In the genomic region with DNA sequence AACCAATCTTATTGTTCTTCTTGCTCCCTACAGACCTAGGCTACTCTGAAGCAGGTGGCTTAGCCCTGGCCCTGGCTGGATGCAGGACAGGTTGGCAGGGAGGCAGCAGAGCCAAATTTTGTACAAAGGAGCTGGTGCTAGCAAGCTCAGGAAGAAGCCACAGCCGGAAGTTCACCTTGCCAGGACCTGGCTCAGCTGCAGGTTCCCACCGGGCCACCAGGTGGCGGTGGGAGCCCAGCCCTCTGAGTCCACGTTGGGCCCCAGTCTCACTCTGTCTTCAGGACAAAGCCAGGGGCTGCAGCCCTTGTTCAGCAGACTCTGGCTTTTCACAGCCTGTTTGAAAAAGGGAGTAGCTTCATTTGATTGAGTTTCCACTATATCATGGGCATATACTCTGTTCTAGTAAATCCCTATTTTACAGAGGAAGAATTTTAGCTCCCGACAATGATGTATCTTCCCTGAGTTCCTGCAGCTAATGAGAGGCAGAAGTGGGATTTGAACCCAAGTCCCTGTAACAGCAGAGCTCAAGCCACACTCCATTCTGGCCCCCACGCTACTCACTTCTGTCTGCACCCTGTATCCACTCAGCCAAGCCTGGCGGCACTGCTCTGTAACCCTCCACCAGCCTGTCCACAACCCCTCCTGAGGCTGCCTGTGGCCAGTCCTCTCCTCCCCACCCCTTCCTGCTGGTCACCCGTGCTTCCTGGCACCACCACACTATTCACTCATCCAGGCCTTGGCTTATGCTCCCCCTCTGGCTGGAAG, we compare ENCODE assay signal across 1 cellular context.
TF ChIP-seq lines count a peak whose summit lies in the region.

No MANE protein-coding gene starts in this region.

TF ChIP-seq in HepG2, 621 proteins besides CTCF, POLR2A, EP300 and RAD21 (continues in another document):
- TF ChIP-seq ZNF44 (CRISPR knock-in tag; IDR thresholded peaks at IDR 0.05) = no peak
- TF ChIP-seq E2F1 (CRISPR knock-in tag; IDR thresholded peaks at IDR 0.05) = no peak
- no peak for TF ChIP-seq JUNB (CRISPR knock-in tag; IDR thresholded peaks at IDR 0.05; ENCODE audit: borderline replicate concordance)
- TF ChIP-seq ZBED4 (CRISPR knock-in tag; IDR thresholded peaks at IDR 0.05; ENCODE audit: borderline replicate concordance) = 0 out of 2 replicates have a peak, but pooled peaks have one; percentile 58
- TF ChIP-seq, protein P1, sequence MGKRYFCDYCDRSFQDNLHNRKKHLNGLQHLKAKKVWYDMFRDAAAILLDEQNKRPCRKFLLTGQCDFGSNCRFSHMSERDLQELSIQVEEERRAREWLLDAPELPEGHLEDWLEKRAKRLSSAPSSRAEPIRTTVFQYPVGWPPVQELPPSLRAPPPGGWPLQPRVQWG (CRISPR knock-in tag; IDR thresholded peaks at IDR 0.05; ENCODE audit: borderline replicate concordance, low read depth) = no peak
- no peak for TF ChIP-seq ZNF703 (CRISPR knock-in tag; IDR thresholded peaks at IDR 0.05; ENCODE audit: borderline replicate concordance)
- TF ChIP-seq ATF2 (CRISPR knock-in tag; IDR thresholded peaks at IDR 0.05) = no peak
- TF ChIP-seq DMAP1 (CRISPR knock-in tag; IDR thresholded peaks at IDR 0.05) = peak; percentile 48; the same call in 1 of the 2 replicates
- peak; percentile 51; the same call in 1 of the 2 replicates for TF ChIP-seq ZFX (CRISPR knock-in tag; IDR thresholded peaks at IDR 0.05; ENCODE audit: low read depth)
- TF ChIP-seq AHR (CRISPR knock-in tag; IDR thresholded peaks at IDR 0.05) = peak; percentile 52; the same call in 1 of the 2 replicates
- TF ChIP-seq, protein P2, sequence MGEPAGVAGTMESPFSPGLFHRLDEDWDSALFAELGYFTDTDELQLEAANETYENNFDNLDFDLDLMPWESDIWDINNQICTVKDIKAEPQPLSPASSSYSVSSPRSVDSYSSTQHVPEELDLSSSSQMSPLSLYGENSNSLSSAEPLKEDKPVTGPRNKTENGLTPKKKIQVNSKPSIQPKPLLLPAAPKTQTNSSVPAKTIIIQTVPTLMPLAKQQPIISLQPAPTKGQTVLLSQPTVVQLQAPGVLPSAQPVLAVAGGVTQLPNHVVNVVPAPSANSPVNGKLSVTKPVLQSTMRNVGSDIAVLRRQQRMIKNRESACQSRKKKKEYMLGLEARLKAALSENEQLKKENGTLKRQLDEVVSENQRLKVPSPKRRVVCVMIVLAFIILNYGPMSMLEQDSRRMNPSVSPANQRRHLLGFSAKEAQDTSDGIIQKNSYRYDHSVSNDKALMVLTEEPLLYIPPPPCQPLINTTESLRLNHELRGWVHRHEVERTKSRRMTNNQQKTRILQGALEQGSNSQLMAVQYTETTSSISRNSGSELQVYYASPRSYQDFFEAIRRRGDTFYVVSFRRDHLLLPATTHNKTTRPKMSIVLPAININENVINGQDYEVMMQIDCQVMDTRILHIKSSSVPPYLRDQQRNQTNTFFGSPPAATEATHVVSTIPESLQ (CRISPR knock-in tag; conservative IDR thresholded peaks at IDR 0.05) = 0 out of 2 replicates have a peak, but pooled peaks have one; percentile 86
- TF ChIP-seq ZNF414 (CRISPR knock-in tag; IDR thresholded peaks at IDR 0.05) = no peak
- TF ChIP-seq REST (IDR thresholded peaks at IDR 0.05; ENCODE audit: borderline replicate concordance in 1 of 2, low read depth in 1 of 2, low read length in 2 of 2) = 0 out of 4 replicates have a peak, but pooled peaks of 1 of the 2 experiments have one; percentile 10
- peak; percentile 75; the same call in 1 of the 2 replicates for TF ChIP-seq MYC (CRISPR knock-in tag; IDR thresholded peaks at IDR 0.05; ENCODE audit: borderline replicate concordance)
- 0 out of 2 replicates have a peak, but pooled peaks have one; percentile 42 for TF ChIP-seq ZNF614 (CRISPR knock-in tag; IDR thresholded peaks at IDR 0.05; ENCODE audit: borderline replicate concordance)
- TF ChIP-seq KDM4B (CRISPR knock-in tag; IDR thresholded peaks at IDR 0.05) = peak; percentile 82
- TF ChIP-seq, protein P3, sequence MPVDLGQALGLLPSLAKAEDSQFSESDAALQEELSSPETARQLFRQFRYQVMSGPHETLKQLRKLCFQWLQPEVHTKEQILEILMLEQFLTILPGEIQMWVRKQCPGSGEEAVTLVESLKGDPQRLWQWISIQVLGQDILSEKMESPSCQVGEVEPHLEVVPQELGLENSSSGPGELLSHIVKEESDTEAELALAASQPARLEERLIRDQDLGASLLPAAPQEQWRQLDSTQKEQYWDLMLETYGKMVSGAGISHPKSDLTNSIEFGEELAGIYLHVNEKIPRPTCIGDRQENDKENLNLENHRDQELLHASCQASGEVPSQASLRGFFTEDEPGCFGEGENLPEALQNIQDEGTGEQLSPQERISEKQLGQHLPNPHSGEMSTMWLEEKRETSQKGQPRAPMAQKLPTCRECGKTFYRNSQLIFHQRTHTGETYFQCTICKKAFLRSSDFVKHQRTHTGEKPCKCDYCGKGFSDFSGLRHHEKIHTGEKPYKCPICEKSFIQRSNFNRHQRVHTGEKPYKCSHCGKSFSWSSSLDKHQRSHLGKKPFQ (CRISPR knock-in tag; IDR thresholded peaks at IDR 0.05; ENCODE audit: insufficient replicate concordance) = peak; percentile 37
- TF ChIP-seq REXO4 (CRISPR knock-in tag; IDR thresholded peaks at IDR 0.05; ENCODE audit: borderline replicate concordance) = no peak
- TF ChIP-seq PAWR (CRISPR knock-in tag; IDR thresholded peaks at IDR 0.05; ENCODE audit: borderline replicate concordance) = no peak
- TF ChIP-seq SIN3B (IDR thresholded peaks at IDR 0.05; ENCODE audit: low read length) = no peak
- TF ChIP-seq ZNF33A (CRISPR knock-in tag; IDR thresholded peaks at IDR 0.05; ENCODE audit: borderline replicate concordance) = no peak
- TF ChIP-seq PHB2 (IDR thresholded peaks at IDR 0.05; ENCODE audit: partially characterized antibody) = no peak
- no peak for TF ChIP-seq ZNF800 (CRISPR knock-in tag; IDR thresholded peaks at IDR 0.05)
- TF ChIP-seq ZBTB21 (CRISPR knock-in tag; IDR thresholded peaks at IDR 0.05) = no peak
- 0 out of 2 replicates have a peak, but pooled peaks have one; percentile 40 for TF ChIP-seq ZNF136 (CRISPR knock-in tag; IDR thresholded peaks at IDR 0.05; ENCODE audit: low read depth)
- no peak for TF ChIP-seq ZNF207 (IDR thresholded peaks at IDR 0.05; ENCODE audit: borderline replicate concordance)
- peak; percentile 99 for TF ChIP-seq ZNF556 (CRISPR knock-in tag; IDR thresholded peaks at IDR 0.05; ENCODE audit: borderline replicate concordance)
- TF ChIP-seq HNF1B (CRISPR knock-in tag; IDR thresholded peaks at IDR 0.05) = 0 out of 2 replicates have a peak, but pooled peaks have one; percentile 33
- TF ChIP-seq AKAP8 (CRISPR knock-in tag; IDR thresholded peaks at IDR 0.05) = 0 out of 2 replicates have a peak, but pooled peaks have one; percentile 16
- TF ChIP-seq CENPX (CRISPR knock-in tag; IDR thresholded peaks at IDR 0.05) = no peak
- 0 out of 2 replicates have a peak, but pooled peaks have one; percentile 71 for TF ChIP-seq KDM3A (CRISPR knock-in tag; IDR thresholded peaks at IDR 0.05; ENCODE audit: low read depth)
- no peak for TF ChIP-seq RELA (CRISPR knock-in tag; IDR thresholded peaks at IDR 0.05)
- TF ChIP-seq SMAD3 (CRISPR knock-in tag; IDR thresholded peaks at IDR 0.05) = peak; percentile 81; the same call in 1 of the 2 replicates
